In genomic region chr12:99433155-99433554, GRCh38 we compare ENCODE assay signal across 23 cellular contexts.
"Had no signal": no experiment of that assay in that cellular context is flagged by ENCODE, and none has a peak within 500 bp of the region (broad histone marks: within the 10 kb centered on the region; RNA-seq: fewer than 3 reads in every experiment).

No MANE protein-coding gene starts in this region.

- H3K36me3 ChIP-seq: esophagus muscularis mucosa, heart right ventricle, left lung, lower lobe of right lung had no signal

- H3K4me3 ChIP-seq: coronary artery, dorsolateral prefrontal cortex, esophagus muscularis mucosa, heart right ventricle, left lung, lower lobe of right lung, mucosa of descending colon had no signal

- ATAC-seq: foreskin keratinocyte, heart right ventricle, left cardiac atrium, left lung, left ventricle myocardium superior, lower lobe of right lung, mucosa of descending colon had no signal

- FAIRE-seq: colon, endothelial cell of umbilical vein, frontal cortex, islet of Langerhans, keratinocyte had no signal

- H3K27ac ChIP-seq: coronary artery, dorsolateral prefrontal cortex, esophagus muscularis mucosa, foreskin keratinocyte, heart right ventricle, left lung, lower lobe of right lung had no signal

- H3K4me1 ChIP-seq: esophagus muscularis mucosa, foreskin keratinocyte, heart right ventricle, left lung, lower lobe of right lung had no signal

- H3K9me3 ChIP-seq: esophagus muscularis mucosa, heart right ventricle, left lung, lower lobe of right lung had no signal

- DNase-seq: dermis blood vessel endothelial cell; dorsolateral prefrontal cortex; effector CD4-positive, alpha-beta T cell; effector memory CD4-positive, alpha-beta T cell; foreskin keratinocyte; glutamatergic neuron; head of caudate nucleus; heart right ventricle; hippocampal formation; left cardiac atrium; left lung; left ventricle myocardium superior; lower lobe of right lung; mesenchymal stem cell; mucosa of descending colon; naive B cell had no signal

- H3K27me3 ChIP-seq: dorsolateral prefrontal cortex, esophagus muscularis mucosa, foreskin keratinocyte, heart right ventricle, left lung had no signal
